28 cellular contexts compared by ENCODE assay signal in genomic region chr2:187383043-187383800, GRCh38.
DNase-seq lines count a peak whose midpoint lies in the region; TF ChIP-seq lines count a peak whose summit lies in the region.
"Had no signal": no experiment of that assay in that cellular context is flagged by ENCODE, and none has a peak within 500 bp of the region (broad histone marks: within the 10 kb centered on the region; RNA-seq: fewer than 3 reads in every experiment).

No MANE protein-coding gene starts in this region.

- H3K4me1 ChIP-seq in adipocyte (ENCODE audit: control insufficient read depth, insufficient read depth, low read length) (peaks cover 27% of the 10 kb centered on the region), left ventricle myocardium inferior (peaks cover 9% of the 10 kb centered on the region), subcutaneous abdominal adipose tissue (ENCODE audit: control insufficient read depth in 5 of 5, insufficient read depth in 5 of 5, low read length in 5 of 5) (peaks cover 0 to 21% (median 8%) of the 10 kb centered on the region in 5 donors), smooth muscle cell (ENCODE audit: low read depth) (no peaks in the 10 kb centered on the region)
- H3K4me1 ChIP-seq: Caco-2, esophagus muscularis mucosa, Peyer's patch, prostate gland had no signal

- peak overlapping the region; percentile 54 for H3K27ac ChIP-seq in left ventricle myocardium inferior (replicated peaks)
- H3K27ac ChIP-seq in subcutaneous abdominal adipose tissue (ENCODE audit: low read depth, low read length) = peak overlapping the region; percentile 28
- H3K27ac ChIP-seq in smooth muscle cell (ENCODE audit: low read depth) = no peak overlapping the region
- H3K27ac ChIP-seq: esophagus muscularis mucosa, Peyer's patch, prostate gland, suprapubic skin had no signal

- no peak overlapping the region for H2AFZ ChIP-seq in smooth muscle cell (ENCODE audit: low read depth)

- H3K36me3 ChIP-seq in adipocyte (ENCODE audit: control insufficient read depth, insufficient read depth, low read length, severe bottlenecking) = peaks cover 4% of the 10 kb centered on the region
- peaks cover 58% of the 10 kb centered on the region for H3K36me3 ChIP-seq in left ventricle myocardium inferior
- H3K36me3 ChIP-seq in subcutaneous abdominal adipose tissue (ENCODE audit: control insufficient read depth in 5 of 5, insufficient read depth in 5 of 5, low read length in 5 of 5) = peaks cover 0 to 36% (median 17%) of the 10 kb centered on the region in 5 donors
- H3K36me3 ChIP-seq in smooth muscle cell (ENCODE audit: low read depth) = no peaks in the 10 kb centered on the region
- H3K36me3 ChIP-seq: Peyer's patch, prostate gland had no signal

- peak; percentile 21 for DNase-seq in adipocyte (ENCODE audit: low read depth)
- DNase-seq in choroid plexus epithelial cell (ENCODE audit: low read depth) = peak; percentile 65
- DNase-seq in left ventricle myocardium inferior = no peak
- no peak for DNase-seq in stimulated activated CD4-positive, alpha-beta T cell treated with anti-CD3 and anti-CD28 coated beads, Interleukin-1b, Interleukin-23, amount 100 ng/mL, for 48 hours
- DNase-seq in middle frontal gyrus (ENCODE audit: extremely low spot score, low spot score) = no peak
- no peak for DNase-seq in smooth muscle cell (lab: John Stamatoyannopoulos, UW; ENCODE audit: unreplicated experiment)
- no peak for DNase-seq in T-helper 2 cell treated with Interferon-gamma antibody and Interleukin-4, amounts not matched to agents 5 μg/mL and 100 μg/mL, for 36 hours (ENCODE audit: low spot score)
- DNase-seq: activated CD8-positive, alpha-beta T cell treated with anti-CD3 and anti-CD28 coated beads, Interleukin-2, amount 10 ng/mL, durations not matched to agents 7 days and 5 days; activated naive CD4-positive, alpha-beta T cell treated with anti-CD3 and anti-CD28 coated beads, Interleukin-2, amount 10 ng/mL, durations not matched to agents 7 days and 5 days; amniotic stem cell; Caco-2; caudate nucleus; dermis blood vessel endothelial cell; DMS53; endodermal cell; mesenchymal stem cell; NCI-H1694 treated with DMSO at 0.1 percent for 48 hours; NCI-H82; Peyer's patch; SIG-M5; stimulated activated naive CD4-positive, alpha-beta T cell had no signal

- no peaks in the 10 kb centered on the region for H3K27me3 ChIP-seq in adipocyte (replicated peaks; ENCODE audit: control insufficient read depth, insufficient read depth, low read length)
- H3K27me3 ChIP-seq in left ventricle myocardium inferior (ENCODE audit: low read depth) = no peaks in the 10 kb centered on the region
- no peaks in the 10 kb centered on the region for H3K27me3 ChIP-seq in subcutaneous abdominal adipose tissue (ENCODE audit: control insufficient read depth in 5 of 5, insufficient read depth in 4 of 5, low read length in 5 of 5)
- no peaks in the 10 kb centered on the region for H3K27me3 ChIP-seq in smooth muscle cell (ENCODE audit: low read depth)
- H3K27me3 ChIP-seq: esophagus muscularis mucosa, Peyer's patch, suprapubic skin had no signal

- H3K9me3 Mint-ChIP-seq in T-helper 2 cell treated with Interferon-gamma antibody and Interleukin-4, amounts not matched to agents 5 μg/mL and 100 μg/mL, for 36 hours = no peaks in the 10 kb centered on the region
- H3K9me3 Mint-ChIP-seq: activated naive CD4-positive, alpha-beta T cell treated with anti-CD3 and anti-CD28 coated beads, Interleukin-2, amount 10 ng/mL, durations not matched to agents 7 days and 5 days; activated T-helper 17 cell treated with anti-CD3 and anti-CD28 coated beads, Interleukin-2, amount 50 U/mL, for 72 hours; endodermal cell had no signal

- H3K9me3 ChIP-seq in adipocyte (ENCODE audit: control insufficient read depth, low read length) (no peaks in the 10 kb centered on the region), left ventricle myocardium inferior (replicated peaks) (no peaks in the 10 kb centered on the region), subcutaneous abdominal adipose tissue (ENCODE audit: control insufficient read depth in 5 of 5, low read length in 5 of 5) (no peaks in the 10 kb centered on the region), smooth muscle cell (replicated peaks; ENCODE audit: low read depth) (no peaks in the 10 kb centered on the region)
- H3K9me3 ChIP-seq: Caco-2, esophagus muscularis mucosa, Peyer's patch, prostate gland, suprapubic skin had no signal

- TF ChIP-seq CTCF in choroid plexus epithelial cell (conservative IDR thresholded peaks at IDR 0.05; ENCODE audit: low read depth, low read length) (no peak), left ventricle myocardium inferior (IDR thresholded peaks at IDR 0.05; ENCODE audit: borderline replicate concordance) (no peak), smooth muscle cell (IDR thresholded peaks at IDR 0.05; ENCODE audit: borderline replicate concordance, insufficient read depth, poor library complexity, severe bottlenecking) (no peak)

- no peaks in the 10 kb centered on the region for H3K79me2 ChIP-seq in smooth muscle cell (ENCODE audit: low read depth)

- intact Hi-C loops in left ventricle myocardium inferior (cut with micrococcal nuclease) = no loop called here

- H3K9ac ChIP-seq in adipocyte (ENCODE audit: low read length) = no peak overlapping the region
- H3K9ac ChIP-seq in subcutaneous abdominal adipose tissue (ENCODE audit: low read length in 5 of 5) = no peak overlapping the region
- no peak overlapping the region for H3K9ac ChIP-seq in smooth muscle cell (ENCODE audit: low read depth)

- no peaks in the 10 kb centered on the region for H3K36me3 Mint-ChIP-seq in T-helper 2 cell treated with Interferon-gamma antibody and Interleukin-4, amounts not matched to agents 5 μg/mL and 100 μg/mL, for 36 hours (ENCODE audit: low read depth)
- H3K36me3 Mint-ChIP-seq: activated naive CD4-positive, alpha-beta T cell treated with anti-CD3 and anti-CD28 coated beads, Interleukin-2, amount 10 ng/mL, durations not matched to agents 7 days and 5 days; IgD-negative memory B cell had no signal

- H3K27ac Mint-ChIP-seq in T-helper 2 cell treated with Interferon-gamma antibody and Interleukin-4, amounts not matched to agents 5 μg/mL and 100 μg/mL, for 36 hours = no peak overlapping the region
- H3K27ac Mint-ChIP-seq: activated CD8-positive, alpha-beta T cell treated with anti-CD3 and anti-CD28 coated beads, Interleukin-2, amount 10 ng/mL, durations not matched to agents 7 days and 5 days; activated naive CD4-positive, alpha-beta T cell treated with anti-CD3 and anti-CD28 coated beads, Interleukin-2, amount 10 ng/mL, durations not matched to agents 7 days and 5 days; activated T-helper 17 cell treated with anti-CD3 and anti-CD28 coated beads, Interleukin-2, amount 50 U/mL, for 72 hours; CD14-positive monocyte; endodermal cell; IgD-negative memory B cell had no signal

- H3K4me1 Mint-ChIP-seq in T-helper 2 cell treated with Interferon-gamma antibody and Interleukin-4, amounts not matched to agents 5 μg/mL and 100 μg/mL, for 36 hours (ENCODE audit: low read depth) = no peaks in the 10 kb centered on the region
- H3K4me1 Mint-ChIP-seq: activated naive CD4-positive, alpha-beta T cell treated with anti-CD3 and anti-CD28 coated beads, Interleukin-2, amount 10 ng/mL, durations not matched to agents 7 days and 5 days; activated T-helper 17 cell treated with anti-CD3 and anti-CD28 coated beads, Interleukin-2, amount 50 U/mL, for 72 hours; IgD-negative memory B cell had no signal

- WGBS in smooth muscle cell (ENCODE audit: low lambda C conversion rate) = 96% methylated on average over 4 of the region's 4 CpGs

- no peaks in the 10 kb centered on the region for H4K20me1 ChIP-seq in smooth muscle cell (ENCODE audit: low read depth)

- no peaks in the 10 kb centered on the region for H3K27me3 Mint-ChIP-seq in T-helper 2 cell treated with Interferon-gamma antibody and Interleukin-4, amounts not matched to agents 5 μg/mL and 100 μg/mL, for 36 hours (ENCODE audit: low read depth)
- H3K27me3 Mint-ChIP-seq: activated naive CD4-positive, alpha-beta T cell treated with anti-CD3 and anti-CD28 coated beads, Interleukin-2, amount 10 ng/mL, durations not matched to agents 7 days and 5 days; activated T-helper 17 cell treated with anti-CD3 and anti-CD28 coated beads, Interleukin-2, amount 50 U/mL, for 72 hours; IgD-negative memory B cell had no signal

- no peaks in the 10 kb centered on the region for H3F3A ChIP-seq in smooth muscle cell (ENCODE audit: low read depth)

- H3K4me3 ChIP-seq in adipocyte (ENCODE audit: low read length) (no peak overlapping the region), choroid plexus epithelial cell (ENCODE audit: low read depth, low read length) (no peak overlapping the region), left ventricle myocardium inferior (no peak overlapping the region), subcutaneous abdominal adipose tissue (ENCODE audit: low read depth in 1 of 5, low read length in 5 of 5) (no peak overlapping the region), smooth muscle cell (no peak overlapping the region)
- H3K4me3 ChIP-seq: esophagus muscularis mucosa, Peyer's patch, prostate gland, suprapubic skin had no signal

- no peak overlapping the region for H3K4me3 Mint-ChIP-seq in T-helper 2 cell treated with Interferon-gamma antibody and Interleukin-4, amounts not matched to agents 5 μg/mL and 100 μg/mL, for 36 hours
- H3K4me3 Mint-ChIP-seq: activated CD8-positive, alpha-beta T cell treated with anti-CD3 and anti-CD28 coated beads, Interleukin-2, amount 10 ng/mL, durations not matched to agents 7 days and 5 days; activated naive CD4-positive, alpha-beta T cell treated with anti-CD3 and anti-CD28 coated beads, Interleukin-2, amount 10 ng/mL, durations not matched to agents 7 days and 5 days; activated T-helper 17 cell treated with anti-CD3 and anti-CD28 coated beads, Interleukin-2, amount 50 U/mL, for 72 hours; CD14-positive monocyte; endodermal cell; IgD-negative memory B cell had no signal

- no peak overlapping the region for H3K4me2 ChIP-seq in smooth muscle cell

Comparison
In these comparisons a context has a peak if more than half of its experiments do, and no peak if none do; other contexts are left out.
1. DNase-seq: peak in adipocyte (single experiment) and choroid plexus epithelial cell (single experiment); none in left ventricle myocardium inferior (single experiment), stimulated activated CD4-positive, alpha-beta T cell treated with anti-CD3 and anti-CD28 coated beads, Interleukin-1b, Interleukin-23, amount 100 ng/mL, for 48 hours (single experiment), middle frontal gyrus (single experiment), smooth muscle cell (single experiment) and T-helper 2 cell treated with Interferon-gamma antibody and Interleukin-4, amounts not matched to agents 5 μg/mL and 100 μg/mL, for 36 hours (single experiment).